In the genomic region with DNA sequence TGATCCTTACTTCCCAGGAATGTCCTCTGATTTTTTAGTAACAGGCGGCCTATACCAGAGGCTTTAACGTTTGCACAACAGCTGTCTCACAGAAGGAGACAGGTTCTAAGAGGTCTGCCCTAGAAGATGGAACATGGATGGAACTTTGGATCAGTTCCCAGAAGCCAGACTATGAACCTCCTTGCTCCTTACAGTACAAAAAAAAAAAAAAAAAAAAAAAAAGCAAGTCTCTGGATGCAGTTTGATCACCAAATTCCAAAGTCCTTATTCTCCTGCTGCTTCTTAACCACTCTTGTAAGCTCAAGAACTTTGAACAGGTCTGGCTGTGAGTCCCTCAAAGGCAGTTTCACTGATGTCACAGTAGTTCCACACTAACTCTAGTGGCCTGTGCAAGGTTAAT, we compare ENCODE assay signal across 19 cellular contexts. TPM values are rescaled to one million over a fixed set of nuclear protein-coding genes. Genes with fewer than 3 reads are reported as not detected.
DNase-seq lines count a peak whose midpoint lies in the region; ATAC-seq and TF ChIP-seq lines count a peak whose summit lies in the region.
"Had no signal": no experiment of that assay in that cellular context is flagged by ENCODE, and none has a peak within 500 bp of the region (broad histone marks: within the 10 kb centered on the region; RNA-seq: fewer than 3 reads in every experiment).

No MANE protein-coding gene starts in this region.

- no peaks in the 10 kb centered on the region for H3K9me3 Mint-ChIP-seq in natural killer cell
- H3K9me3 Mint-ChIP-seq in natural killer cell treated with Interleukin-12 subunit alpha and Interleukin-12 subunit beta and Interleukin-15 and Interleukin-18, amount 100 ng/mL, for 72 hours = no peaks in the 10 kb centered on the region
- no peaks in the 10 kb centered on the region for H3K9me3 Mint-ChIP-seq in activated naive CD8-positive, alpha-beta T cell treated with anti-CD3 and anti-CD28 coated beads, Interleukin-2, amount 50 U/mL, for 24 hours
- H3K9me3 Mint-ChIP-seq in CD8-positive, alpha-beta T cell = no peaks in the 10 kb centered on the region
- H3K9me3 Mint-ChIP-seq: activated naive CD4-positive, alpha-beta T cell treated with anti-CD3 and anti-CD28 coated beads, Interleukin-2, amount 10 ng/mL, durations not matched to agents 7 days and 5 days; effector memory CD8-positive, alpha-beta T cell; stimulated activated effector memory CD8-positive, alpha-beta T cell treated with anti-CD3 and anti-CD28 coated beads, Interleukin-12 subunit alpha, Interleukin-12 subunit beta, amount 100 ng/mL, for 72 hours; T-helper 2 cell treated with Interferon-gamma antibody and Interleukin-4, amounts not matched to agents 5 μg/mL and 100 μg/mL, for 36 hours had no signal

- POLR2A ChIA-PET in CD8-positive, alpha-beta T cell (lab: Charles Lee) = no interaction called here

- H3K9me2 ChIP-seq in hepatocyte (replicated peaks; ENCODE audit: insufficient read depth) = no peaks in the 10 kb centered on the region

- no peaks in the 10 kb centered on the region for H4K20me1 ChIP-seq in hepatocyte (ENCODE audit: insufficient read depth, poor library complexity, severe bottlenecking)

- peaks cover 16% of the 10 kb centered on the region for H3K4me1 ChIP-seq in hepatocyte (ENCODE audit: insufficient read depth)
- H3K4me1 ChIP-seq in CD8-positive, alpha-beta T cell (ENCODE audit: insufficient read depth, low read length) = peaks cover 27% of the 10 kb centered on the region

- no peak for ATAC-seq in natural killer cell
- ATAC-seq in natural killer cell treated with Interleukin-12 subunit alpha and Interleukin-12 subunit beta and Interleukin-15 and Interleukin-18, amount 100 ng/mL, for 72 hours = no peak
- ATAC-seq in activated naive CD8-positive, alpha-beta T cell treated with anti-CD3 and anti-CD28 coated beads, Interleukin-2, amount 50 U/mL, for 24 hours = no peak
- ATAC-seq in CD8-positive, alpha-beta T cell = no peak
- ATAC-seq: effector memory CD8-positive, alpha-beta T cell; gastroesophageal sphincter; stimulated activated effector memory CD8-positive, alpha-beta T cell treated with anti-CD3 and anti-CD28 coated beads, Interleukin-12 subunit alpha, Interleukin-12 subunit beta, amount 100 ng/mL, for 72 hours had no signal

- peak overlapping the region; percentile 1 for H3K4me3 Mint-ChIP-seq in natural killer cell
- no peak overlapping the region for H3K4me3 Mint-ChIP-seq in natural killer cell treated with Interleukin-12 subunit alpha and Interleukin-12 subunit beta and Interleukin-15 and Interleukin-18, amount 100 ng/mL, for 72 hours
- H3K4me3 Mint-ChIP-seq in activated naive CD8-positive, alpha-beta T cell treated with anti-CD3 and anti-CD28 coated beads, Interleukin-2, amount 50 U/mL, for 24 hours = no peak overlapping the region
- H3K4me3 Mint-ChIP-seq in CD8-positive, alpha-beta T cell = no peak overlapping the region
- H3K4me3 Mint-ChIP-seq: effector memory CD8-positive, alpha-beta T cell; stimulated activated effector memory CD8-positive, alpha-beta T cell treated with anti-CD3 and anti-CD28 coated beads, Interleukin-12 subunit alpha, Interleukin-12 subunit beta, amount 100 ng/mL, for 72 hours had no signal

- H3K4me1 Mint-ChIP-seq in natural killer cell = no peaks in the 10 kb centered on the region
- peaks cover 0 to 2% of the 10 kb centered on the region in 2 donors for H3K4me1 Mint-ChIP-seq in natural killer cell treated with Interleukin-12 subunit alpha and Interleukin-12 subunit beta and Interleukin-15 and Interleukin-18, amount 100 ng/mL, for 72 hours (ENCODE audit: low read depth in 2 of 2)
- H3K4me1 Mint-ChIP-seq in activated naive CD8-positive, alpha-beta T cell treated with anti-CD3 and anti-CD28 coated beads, Interleukin-2, amount 50 U/mL, for 24 hours = peaks cover 4% of the 10 kb centered on the region
- H3K4me1 Mint-ChIP-seq in CD8-positive, alpha-beta T cell (ENCODE audit: low read depth) = peaks cover 2% of the 10 kb centered on the region
- H3K4me1 Mint-ChIP-seq: stimulated activated effector memory CD8-positive, alpha-beta T cell treated with anti-CD3 and anti-CD28 coated beads, Interleukin-12 subunit alpha, Interleukin-12 subunit beta, amount 100 ng/mL, for 72 hours had no signal

- H3K27ac Mint-ChIP-seq in natural killer cell = no peak overlapping the region
- no peak overlapping the region for H3K27ac Mint-ChIP-seq in natural killer cell treated with Interleukin-12 subunit alpha and Interleukin-12 subunit beta and Interleukin-15 and Interleukin-18, amount 100 ng/mL, for 72 hours
- H3K27ac Mint-ChIP-seq in activated naive CD8-positive, alpha-beta T cell treated with anti-CD3 and anti-CD28 coated beads, Interleukin-2, amount 50 U/mL, for 24 hours = no peak overlapping the region
- H3K27ac Mint-ChIP-seq in CD8-positive, alpha-beta T cell = no peak overlapping the region
- H3K27ac Mint-ChIP-seq: activated naive CD4-positive, alpha-beta T cell treated with anti-CD3 and anti-CD28 coated beads, Interleukin-2, amount 10 ng/mL, durations not matched to agents 7 days and 5 days; effector memory CD8-positive, alpha-beta T cell; stimulated activated effector memory CD8-positive, alpha-beta T cell treated with anti-CD3 and anti-CD28 coated beads, Interleukin-12 subunit alpha, Interleukin-12 subunit beta, amount 100 ng/mL, for 72 hours; T-helper 2 cell treated with Interferon-gamma antibody and Interleukin-4, amounts not matched to agents 5 μg/mL and 100 μg/mL, for 36 hours had no signal

- intact Hi-C loops in natural killer cell (cut with micrococcal nuclease) = no loop called here
- intact Hi-C loops in CD8-positive, alpha-beta T cell (cut with DNase I, micrococcal nuclease) = loop anchor here in 1 of 2 experiments (10.0 kb wide), 1 partner anchor 190 kb away; a partner anchor contains a TSS

- no peak for TF ChIP-seq CTCF in natural killer cell (IDR thresholded peaks at IDR 0.05)
- no peak for TF ChIP-seq CTCF in hepatocyte (IDR thresholded peaks at IDR 0.05; ENCODE audit: poor library complexity)
- TF ChIP-seq CTCF in CD8-positive, alpha-beta T cell (IDR thresholded peaks at IDR 0.05) = no peak

- H3K27me3 Mint-ChIP-seq in natural killer cell (ENCODE audit: low read depth in 2 of 2) = no peaks in the 10 kb centered on the region
- no peaks in the 10 kb centered on the region for H3K27me3 Mint-ChIP-seq in natural killer cell treated with Interleukin-12 subunit alpha and Interleukin-12 subunit beta and Interleukin-15 and Interleukin-18, amount 100 ng/mL, for 72 hours
- H3K27me3 Mint-ChIP-seq in activated naive CD8-positive, alpha-beta T cell treated with anti-CD3 and anti-CD28 coated beads, Interleukin-2, amount 50 U/mL, for 24 hours = no peaks in the 10 kb centered on the region
- H3K27me3 Mint-ChIP-seq in CD8-positive, alpha-beta T cell (ENCODE audit: low read depth) = no peaks in the 10 kb centered on the region
- H3K27me3 Mint-ChIP-seq: activated naive CD4-positive, alpha-beta T cell treated with anti-CD3 and anti-CD28 coated beads, Interleukin-2, amount 10 ng/mL, durations not matched to agents 7 days and 5 days; effector memory CD8-positive, alpha-beta T cell had no signal

- CTCF ChIA-PET in CD8-positive, alpha-beta T cell (lab: Charles Lee) = interaction anchor here (1.4 to 7.2 kb wide), 2 partner anchors 10 to 11 kb away, joined by 3 to 38 read pairs; no protein-coding TSS in a partner anchor

- WGBS in hepatocyte (ENCODE audit: low lambda C conversion rate, missing lambda C conversion rate) = 91% methylated on average over 2 of the region's 2 CpGs

- H3K27ac ChIP-seq in hepatocyte = peak overlapping the region; percentile 87
- no peak overlapping the region for H3K27ac ChIP-seq in CD8-positive, alpha-beta T cell (ENCODE audit: low read depth, low read length)
- H3K27ac ChIP-seq: gastroesophageal sphincter had no signal

- H2AFZ ChIP-seq in hepatocyte = no peak overlapping the region

- no peaks in the 10 kb centered on the region for H3K36me3 Mint-ChIP-seq in natural killer cell
- H3K36me3 Mint-ChIP-seq in natural killer cell treated with Interleukin-12 subunit alpha and Interleukin-12 subunit beta and Interleukin-15 and Interleukin-18, amount 100 ng/mL, for 72 hours = no peaks in the 10 kb centered on the region
- no peaks in the 10 kb centered on the region for H3K36me3 Mint-ChIP-seq in activated naive CD8-positive, alpha-beta T cell treated with anti-CD3 and anti-CD28 coated beads, Interleukin-2, amount 50 U/mL, for 24 hours (ENCODE audit: low read depth)
- H3K36me3 Mint-ChIP-seq in CD8-positive, alpha-beta T cell = no peaks in the 10 kb centered on the region
- H3K36me3 Mint-ChIP-seq: activated naive CD4-positive, alpha-beta T cell treated with anti-CD3 and anti-CD28 coated beads, Interleukin-2, amount 10 ng/mL, durations not matched to agents 7 days and 5 days; stimulated activated effector memory CD8-positive, alpha-beta T cell treated with anti-CD3 and anti-CD28 coated beads, Interleukin-12 subunit alpha, Interleukin-12 subunit beta, amount 100 ng/mL, for 72 hours had no signal

- no peak overlapping the region for H3K4me2 ChIP-seq in hepatocyte

- H3K4me3 ChIP-seq in hepatocyte = no peak overlapping the region
- H3K4me3 ChIP-seq in CD8-positive, alpha-beta T cell (ENCODE audit: low read depth, low read length) = no peak overlapping the region
- H3K4me3 ChIP-seq: gastroesophageal sphincter had no signal

- no peak for DNase-seq in natural killer cell
- DNase-seq in natural killer cell treated with Interleukin-12 subunit alpha and Interleukin-12 subunit beta and Interleukin-15 and Interleukin-18, amount 100 ng/mL, for 72 hours (ENCODE audit: low spot score) = no peak
- peak; percentile 41 for DNase-seq in amniotic epithelial cell (ENCODE audit: low read depth)
- peak; percentile 29 for DNase-seq in hepatocyte (ENCODE audit: low spot score)
- no peak for DNase-seq in cerebellar cortex (ENCODE audit: low spot score)
- no peak for DNase-seq in activated naive CD8-positive, alpha-beta T cell treated with anti-CD3 and anti-CD28 coated beads, Interleukin-2, amount 50 U/mL, for 24 hours
- DNase-seq in ureter (ENCODE audit: low spot score) = no peak
- no peak for DNase-seq in CD8-positive, alpha-beta T cell
- DNase-seq: activated CD8-positive, alpha-beta memory T cell treated with anti-CD3 and anti-CD28 coated beads, Interleukin-2, amount 50 U/mL, for 4 hours; activated naive CD4-positive, alpha-beta T cell treated with anti-CD3 and anti-CD28 coated beads, Interleukin-2, amount 10 ng/mL, durations not matched to agents 7 days and 5 days; effector memory CD8-positive, alpha-beta T cell; mesendoderm; NCI-H1105; occipital lobe; Right ventricle myocardium superior; trophoblast cell had no signal

- H3K36me3 ChIP-seq in hepatocyte (replicated peaks; ENCODE audit: insufficient read depth, low read depth) = no peaks in the 10 kb centered on the region
- no peaks in the 10 kb centered on the region for H3K36me3 ChIP-seq in CD8-positive, alpha-beta T cell (ENCODE audit: insufficient read depth, low read length)

- no peaks in the 10 kb centered on the region for H3K9me3 ChIP-seq in hepatocyte (ENCODE audit: low read depth)
- no peaks in the 10 kb centered on the region for H3K9me3 ChIP-seq in CD8-positive, alpha-beta T cell (ENCODE audit: low read length)
- H3K9me3 ChIP-seq: gastroesophageal sphincter had no signal

- peaks cover 30% of the 10 kb centered on the region for H3K79me2 ChIP-seq in hepatocyte

- H3K27me3 ChIP-seq in hepatocyte = no peaks in the 10 kb centered on the region
- no peaks in the 10 kb centered on the region for H3K27me3 ChIP-seq in CD8-positive, alpha-beta T cell (ENCODE audit: insufficient read depth, low read length)
- H3K27me3 ChIP-seq: gastroesophageal sphincter had no signal

RNA-seq across cellular contexts. Expression of a gene that starts 2.0 kb away (rescaled TPM):
- total RNA-seq in natural killer cell (10 to 100 TPM; 12.2 to 16.6 (median 12.7) TPM), hepatocyte (20.7 and 27.6 TPM in 2 replicates), ureter (27.4 TPM)
- total RNA-seq in natural killer cell treated with Interleukin-12 subunit alpha and Interleukin-12 subunit beta and Interleukin-15 and Interleukin-18, amount 100 ng/mL, for 72 hours = 10 to 100 TPM; 23.7 to 47.2 TPM
- 14.8 and 18.6 TPM in 2 replicates for polyA plus RNA-seq in hepatocyte
- total RNA-seq in CD8-positive, alpha-beta T cell = 10 to 100 TPM; 19.0 to 19.4 TPM

RNA-seq across cellular contexts. Expression of a gene that starts 27.7 kb away (rescaled TPM):
- total RNA-seq in natural killer cell (10 to 100 TPM in 2 of 3 donors, 1 to 10 TPM in 1; 9.7 to 10.5 (median 10.3) TPM), hepatocyte (28.0 and 32.9 TPM in 2 replicates), ureter (20.6 TPM)
- 10 to 100 TPM in 1 of 2 donors, 1 to 10 TPM in 1; 8.1 to 12.4 TPM for total RNA-seq in natural killer cell treated with Interleukin-12 subunit alpha and Interleukin-12 subunit beta and Interleukin-15 and Interleukin-18, amount 100 ng/mL, for 72 hours
- polyA plus RNA-seq in hepatocyte = 12.0 and 15.4 TPM in 2 replicates
- 10 to 100 TPM; 14.2 to 15.4 TPM for total RNA-seq in CD8-positive, alpha-beta T cell

Comparison
In these comparisons a context has a peak if more than half of its experiments do, and no peak if none do; other contexts are left out.
1. DNase-seq: peak in amniotic epithelial cell (single experiment) and hepatocyte (single experiment); none in natural killer cell (single experiment), natural killer cell treated with Interleukin-12 subunit alpha and Interleukin-12 subunit beta and Interleukin-15 and Interleukin-18, amount 100 ng/mL, for 72 hours (single experiment), cerebellar cortex (single experiment), activated naive CD8-positive, alpha-beta T cell treated with anti-CD3 and anti-CD28 coated beads, Interleukin-2, amount 50 U/mL, for 24 hours (single experiment), ureter (single experiment) and CD8-positive, alpha-beta T cell (0 of 7).